In the genomic region with DNA sequence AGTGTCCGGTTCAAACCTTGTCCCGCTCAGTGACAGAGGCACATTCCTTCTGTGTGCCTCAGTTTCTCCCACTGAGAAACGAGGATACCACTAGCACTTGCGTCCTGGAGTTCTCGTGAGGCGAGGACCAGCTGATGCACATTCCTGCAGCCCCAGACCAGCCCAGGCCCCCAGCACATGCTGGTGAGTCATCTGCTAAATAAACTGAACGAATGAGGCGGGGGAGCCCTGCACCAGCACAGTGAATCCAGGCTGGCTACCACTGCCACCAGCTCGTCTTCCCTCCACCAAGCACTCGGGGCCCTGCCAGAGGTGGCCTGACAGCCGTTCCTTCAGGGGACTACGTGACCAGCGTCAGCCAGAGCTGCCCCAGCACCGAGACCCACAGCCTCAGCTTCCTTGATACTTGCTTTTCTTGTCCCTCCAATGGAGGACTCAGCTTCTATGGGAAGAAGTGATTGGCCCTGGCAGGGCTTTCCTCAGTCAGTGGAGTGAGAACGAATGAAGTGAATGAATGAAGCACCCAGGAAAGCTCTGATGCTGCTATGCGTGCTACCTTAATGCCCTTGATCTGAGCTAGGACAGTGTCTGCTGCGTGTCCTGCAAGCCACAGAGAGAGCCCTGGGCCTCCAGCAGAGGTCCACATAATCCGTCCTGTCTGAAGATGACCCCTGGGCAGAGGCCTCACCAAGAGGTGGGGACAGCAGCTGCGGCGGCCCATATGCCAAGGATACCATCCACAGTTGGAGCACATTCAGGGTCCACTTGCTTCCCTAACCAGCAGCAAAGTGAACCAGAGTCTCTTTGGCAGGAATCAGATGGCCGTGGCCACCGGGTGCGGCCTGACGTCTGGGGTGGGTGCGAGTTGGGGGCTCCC, we compare ENCODE assay signal across 18 cellular contexts. TPM values are rescaled to one million over a fixed set of nuclear protein-coding genes. Genes with fewer than 3 reads are reported as not detected.
DNase-seq lines count a peak whose midpoint lies in the region; ATAC-seq and TF ChIP-seq lines count a peak whose summit lies in the region.
"Had no signal": no experiment of that assay in that cellular context is flagged by ENCODE, and none has a peak within 500 bp of the region (broad histone marks: within the 10 kb centered on the region; RNA-seq: fewer than 3 reads in every experiment).

No MANE protein-coding gene starts in this region.

- no peaks in the 10 kb centered on the region for H4K20me1 ChIP-seq in PC-3 (ENCODE audit: low read length)

- H3K79me2 ChIP-seq in PC-3 (ENCODE audit: low read length), result no peaks in the 10 kb centered on the region

- H3K4me2 ChIP-seq in PC-3 (ENCODE audit: low read length), result 0 out of 2 replicates have a peak overlapping the region, but pooled peaks have one; percentile 26

- peak; percentile 92 for ATAC-seq in PC-3
- ATAC-seq: effector memory CD8-positive, alpha-beta T cell; T-cell had no signal

- H3F3A ChIP-seq in PC-3 (ENCODE audit: low read length, unreplicated experiment), result no peaks in the 10 kb centered on the region

- H3K4me1 ChIP-seq in PC-3 (ENCODE audit: insufficient read depth, low read length) (peaks cover 8% of the 10 kb centered on the region; the same call in 1 of the 2 replicates), sigmoid colon (no peaks in the 10 kb centered on the region)
- H3K4me1 ChIP-seq: Peyer's patch had no signal

- no peak overlapping the region for H3K27ac ChIP-seq in PC-3 (ENCODE audit: low read length)
- H3K27ac ChIP-seq in sigmoid colon, result no peak overlapping the region
- H3K27ac ChIP-seq: Peyer's patch had no signal

- TF ChIP-seq EP300 in sigmoid colon (IDR thresholded peaks at IDR 0.05), result no peak

- WGBS in sigmoid colon, 2 donors, result 83 to 87% methylated on average over 25 of the region's 25 CpGs

- H3K36me3 ChIP-seq in PC-3 (ENCODE audit: low read depth, low read length), result no peaks in the 10 kb centered on the region
- no peaks in the 10 kb centered on the region for H3K36me3 ChIP-seq in sigmoid colon
- H3K36me3 ChIP-seq: MG63, Peyer's patch had no signal

- no TSS peak for BruUV-seq in PC-3 (replicated peaks; lab: Mats Ljungman, UMichigan)

- no peak for TF ChIP-seq POLR2A in sigmoid colon (IDR thresholded peaks at IDR 0.05)

- intact Hi-C loops in PC-3 (cut with micrococcal nuclease), result loop anchor here (10.0 kb wide), 1 partner anchor 404 kb away; no protein-coding TSS in a partner anchor
- intact Hi-C loops in sigmoid colon (cut with DNase I), result no loop called here

- no peaks in the 10 kb centered on the region for H3K9me2 ChIP-seq in PC-3 (replicated peaks; ENCODE audit: low read length)

- H3K9ac ChIP-seq in PC-3 (ENCODE audit: low read length), result no peak overlapping the region

- POLR2A ChIA-PET in GM10248 (lab: Yijun Ruan, JAX) (no interaction called here), PC-3 (lab: Charles Lee; ENCODE audit: unreplicated experiment) (no interaction called here)

- H3K4me3 ChIP-seq in PC-3 (ENCODE audit: low read length) (no peak overlapping the region), sigmoid colon (no peak overlapping the region)
- H3K4me3 ChIP-seq: MG63, Peyer's patch had no signal

- no peak overlapping the region for H2AFZ ChIP-seq in PC-3 (ENCODE audit: low read length)

- CTCF ChIA-PET in GM10248 (lab: Yijun Ruan, JAX), result interaction anchor here (1.1 to 1.4 kb wide), 3 partner anchors 33 to 287 kb away, joined by 3 to 4 read pairs (median 3); no protein-coding TSS in a partner anchor
- CTCF ChIA-PET in PC-3 (lab: Charles Lee), result no interaction called here

- no peaks in the 10 kb centered on the region for H3K27me3 ChIP-seq in PC-3 (ENCODE audit: low read length)
- H3K27me3 ChIP-seq in sigmoid colon, result peaks cover 0 to 9% (median 8%) of the 10 kb centered on the region in 3 donors
- H3K27me3 ChIP-seq: MG63, Peyer's patch had no signal

- DNase-seq in GM10248 (ENCODE audit: extremely low spot score), result peak; percentile 6
- peak; percentile 54 for DNase-seq in PC-3
- DNase-seq in fibroblast of peridontal ligament (ENCODE audit: extremely low read depth), result peak; percentile 34
- peak; percentile 39 for DNase-seq in sigmoid colon
- no peak for DNase-seq in activated T-cell treated with anti-CD3 and anti-CD28 coated beads for 4 hours
- no peak for DNase-seq in DMS153 (lab: John Stamatoyannopoulos, UW)
- no peak for DNase-seq in HuH-7.5 (ENCODE audit: low spot score)
- DNase-seq: activated CD4-positive, CD25-positive, alpha-beta regulatory T cell; CD4-positive, CD25-positive, alpha-beta regulatory T cell; effector memory CD8-positive, alpha-beta T cell; foreskin melanocyte; MG63; NCI-H2081 treated with DMSO at 0.1 percent for 48 hours; NCI-H69; nucleus accumbens; Peyer's patch; stimulated activated CD4-positive, alpha-beta T cell treated with anti-CD3 and anti-CD28 coated beads, Interleukin-12 subunit alpha, Interleukin-12 subunit beta, amount 100 ng/mL, for 4 hours; T-cell had no signal

- H3K9me3 ChIP-seq in PC-3 (ENCODE audit: low read length) (no peaks in the 10 kb centered on the region), sigmoid colon (peaks cover 0 to 5% (median 2%) of the 10 kb centered on the region in 4 donors)

- TF ChIP-seq CTCF in GM10248 (IDR thresholded peaks at IDR 0.05; ENCODE audit: control extremely low read depth, extremely low read depth, low read depth, missing control alignments) (no peak), PC-3 (conservative IDR thresholded peaks at IDR 0.05; ENCODE audit: low read depth, low read length) (no peak), sigmoid colon (IDR thresholded peaks at IDR 0.05) (no peak)

RNA-seq across cellular contexts. Expression of a gene that starts 13.5 kb away (rescaled TPM):
- not detected in 2 replicates for total RNA-seq in PC-3 (2014; rRNA removed)
- total RNA-seq in sigmoid colon, result not detected
- polyA plus RNA-seq in sigmoid colon, result under 1 TPM in 1 of 3 donors, not detected in 2; 0.23 TPM
- total RNA-seq: CD4-positive, CD25-positive, alpha-beta regulatory T cell; Peyer's patch; T-cell had no signal
- polyA plus RNA-seq: CD4-positive, CD25-positive, alpha-beta regulatory T cell had no signal

Comparison
In these comparisons a context has a peak if more than half of its experiments do, and no peak if none do; other contexts are left out.
1. DNase-seq: peak in GM10248 (single experiment), PC-3 (single experiment), fibroblast of peridontal ligament (single experiment) and sigmoid colon (single experiment); none in activated T-cell treated with anti-CD3 and anti-CD28 coated beads for 4 hours (single experiment), DMS153 (single experiment) and HuH-7.5 (single experiment).